Comparison of ENCODE assay signal across 11 cellular contexts in genomic region chr6:139568157-139568955, GRCh38.
DNase-seq lines count a peak whose midpoint lies in the region; ATAC-seq and TF ChIP-seq lines count a peak whose summit lies in the region.
"Had no signal": no experiment of that assay in that cellular context is flagged by ENCODE, and none has a peak within 500 bp of the region (broad histone marks: within the 10 kb centered on the region; RNA-seq: fewer than 3 reads in every experiment).

No MANE protein-coding gene starts in this region.

- H3K36me3 ChIP-seq in GM23248 (ENCODE audit: low read depth) (no peaks in the 10 kb centered on the region), OCI-LY3 (replicated peaks; ENCODE audit: low read depth, low read length) (no peaks in the 10 kb centered on the region)
- H3K36me3 ChIP-seq in CD8-positive, alpha-beta T cell (ENCODE audit: insufficient read depth, low read length), result no peaks in the 10 kb centered on the region
- H3K36me3 ChIP-seq: esophagus squamous epithelium had no signal

- H3K4me1 ChIP-seq in GM23248 (ENCODE audit: insufficient read depth) (peaks cover 31% of the 10 kb centered on the region), OCI-LY3 (ENCODE audit: low read length) (peaks cover 31% of the 10 kb centered on the region)
- H3K4me1 ChIP-seq in CD8-positive, alpha-beta T cell (ENCODE audit: insufficient read depth, low read length), result no peaks in the 10 kb centered on the region

- H3K9me3 ChIP-seq in GM23248 (ENCODE audit: low read depth) (no peaks in the 10 kb centered on the region), OCI-LY3 (ENCODE audit: insufficient read depth, low read length) (no peaks in the 10 kb centered on the region)
- H3K9me3 ChIP-seq in CD8-positive, alpha-beta T cell (ENCODE audit: low read length), result no peaks in the 10 kb centered on the region
- H3K9me3 ChIP-seq: esophagus squamous epithelium had no signal

- H3K9me3 Mint-ChIP-seq in chondrocyte (ENCODE audit: low read depth) (no peaks in the 10 kb centered on the region), type B pancreatic cell (peaks cover 4% of the 10 kb centered on the region)
- H3K9me3 Mint-ChIP-seq in CD8-positive, alpha-beta T cell, result no peaks in the 10 kb centered on the region

- in situ Hi-C loops in GM23248 (cut with MboI), result no loop called here

- H3K4me3 ChIP-seq in GM23248 (peak overlapping the region; percentile 29; the same call in 1 of the 2 replicates), OCI-LY3 (ENCODE audit: low read length) (peak overlapping the region; percentile 40; the same call in 1 of the 2 replicates)
- H3K4me3 ChIP-seq in CD8-positive, alpha-beta T cell (ENCODE audit: low read depth, low read length), result no peak overlapping the region
- H3K4me3 ChIP-seq: esophagus squamous epithelium, SK-N-MC had no signal

- H3K4me1 Mint-ChIP-seq in chondrocyte (ENCODE audit: low read depth) (peaks cover 62% of the 10 kb centered on the region), type B pancreatic cell (ENCODE audit: unreplicated experiment) (peaks cover 15% of the 10 kb centered on the region)
- H3K4me1 Mint-ChIP-seq in CD8-positive, alpha-beta T cell (ENCODE audit: low read depth), result no peaks in the 10 kb centered on the region

- H2AFZ ChIP-seq in GM23248 (no peak overlapping the region; the same call in 1 of the 2 replicates), OCI-LY3 (ENCODE audit: low read depth, low read length) (no peak overlapping the region)

- H3K4me2 ChIP-seq in GM23248 (ENCODE audit: unreplicated experiment) (peak overlapping the region; percentile 69), OCI-LY3 (ENCODE audit: low read length) (peak overlapping the region; percentile 61)

- CTCF ChIA-PET in CD8-positive, alpha-beta T cell (lab: Charles Lee), result no interaction called here

- POLR2A ChIA-PET in CD8-positive, alpha-beta T cell (lab: Charles Lee), result no interaction called here

- H3K36me3 Mint-ChIP-seq in chondrocyte (ENCODE audit: low read depth) (no peaks in the 10 kb centered on the region), type B pancreatic cell (no peaks in the 10 kb centered on the region)
- H3K36me3 Mint-ChIP-seq in CD8-positive, alpha-beta T cell, result no peaks in the 10 kb centered on the region

- no peak for TF ChIP-seq CTCF in OCI-LY3 (IDR thresholded peaks at IDR 0.05; ENCODE audit: low read depth, low read length)
- TF ChIP-seq CTCF in chondrocyte (IDR thresholded peaks at IDR 0.05), result no peak
- no peak for TF ChIP-seq CTCF in type B pancreatic cell (conservative IDR thresholded peaks at IDR 0.05)
- no peak for TF ChIP-seq CTCF in CD8-positive, alpha-beta T cell (IDR thresholded peaks at IDR 0.05)

- no peak for ATAC-seq in CD8-positive, alpha-beta T cell

- no peaks in the 10 kb centered on the region for H3K27me3 ChIP-seq in GM23248 (replicated peaks; ENCODE audit: insufficient read depth)
- no peaks in the 10 kb centered on the region for H3K27me3 ChIP-seq in OCI-LY3 (ENCODE audit: low read depth, low read length)
- H3K27me3 ChIP-seq in CD8-positive, alpha-beta T cell (ENCODE audit: insufficient read depth, low read length), result no peaks in the 10 kb centered on the region
- H3K27me3 ChIP-seq: esophagus squamous epithelium had no signal

- intact Hi-C loops in CD8-positive, alpha-beta T cell (cut with DNase I, micrococcal nuclease), result no loop called here

- no peaks in the 10 kb centered on the region for H3K9me2 ChIP-seq in GM23248 (ENCODE audit: insufficient read depth)

- no peaks in the 10 kb centered on the region for H3K27me3 Mint-ChIP-seq in chondrocyte (ENCODE audit: low read depth)
- H3K27me3 Mint-ChIP-seq in type B pancreatic cell, result no peaks in the 10 kb centered on the region
- no peaks in the 10 kb centered on the region for H3K27me3 Mint-ChIP-seq in CD8-positive, alpha-beta T cell (ENCODE audit: low read depth)

- H3K9ac ChIP-seq in GM23248 (peak overlapping the region; percentile 5), OCI-LY3 (ENCODE audit: low read length) (peak overlapping the region; percentile 13; the same call in 1 of the 2 replicates)

- H3K27ac ChIP-seq in GM23248, result peak overlapping the region; percentile 78
- peak overlapping the region; percentile 59 for H3K27ac ChIP-seq in OCI-LY3 (ENCODE audit: low read length)
- no peak overlapping the region for H3K27ac ChIP-seq in CD8-positive, alpha-beta T cell (ENCODE audit: low read depth, low read length)
- H3K27ac ChIP-seq: esophagus squamous epithelium, SK-N-MC had no signal

- WGBS in GM23248 (ENCODE audit: low coverage in 1 of 2, low lambda C conversion rate in 2 of 2, missing lambda C conversion rate in 2 of 2), 2 experiments, result 88 to 95% methylated on average over 3 of the region's 3 CpGs

- no peaks in the 10 kb centered on the region for H3K79me2 ChIP-seq in GM23248 (ENCODE audit: insufficient read depth)
- no peaks in the 10 kb centered on the region for H3K79me2 ChIP-seq in OCI-LY3 (ENCODE audit: low read length)

- DNase-seq in GM23248 (peak; percentile 44), chondrocyte (ENCODE audit: low spot score) (no peak), type B pancreatic cell (ENCODE audit: extremely low spot score, unreplicated experiment) (no peak), glomerular visceral epithelial cell (ENCODE audit: extremely low spot score) (no peak), COR-L47 (lab: John Stamatoyannopoulos, UW) (no peak)
- no peak for DNase-seq in CD8-positive, alpha-beta T cell
- DNase-seq: activated CD4-positive, alpha-beta T cell treated with anti-CD3 and anti-CD28 coated beads for 4 hours; esophagus squamous epithelium; NCI-H446 had no signal

- H3F3A ChIP-seq in GM23248 (ENCODE audit: insufficient read depth), result peaks cover 31% of the 10 kb centered on the region

- H3K27ac Mint-ChIP-seq in chondrocyte (ENCODE audit: unreplicated experiment), result peak overlapping the region; percentile 93
- peak overlapping the region; percentile 48 for H3K27ac Mint-ChIP-seq in type B pancreatic cell
- no peak overlapping the region for H3K27ac Mint-ChIP-seq in CD8-positive, alpha-beta T cell

- H3K4me3 Mint-ChIP-seq in chondrocyte (ENCODE audit: unreplicated experiment) (no peak overlapping the region), type B pancreatic cell (no peak overlapping the region)
- no peak overlapping the region for H3K4me3 Mint-ChIP-seq in CD8-positive, alpha-beta T cell

- H4K20me1 ChIP-seq in GM23248 (ENCODE audit: insufficient read depth) (no peaks in the 10 kb centered on the region), OCI-LY3 (ENCODE audit: insufficient read depth, low read length) (no peaks in the 10 kb centered on the region)
